In genomic region chrX:19870206-19870605, GRCh38 we compare ENCODE assay signal across 1 cellular context.
TF ChIP-seq lines count a peak whose summit lies in the region.

No MANE protein-coding gene starts in this region.

TF ChIP-seq in GM12878, 131 proteins besides CTCF, POLR2A, EP300 and RAD21 (continued from another document):
- TF ChIP-seq SRF (IDR thresholded peaks at IDR 0.05; ENCODE audit: low read depth in 2 of 2, low read length in 2 of 2): no peak
- TF ChIP-seq TCF7 (IDR thresholded peaks at IDR 0.05; ENCODE audit: borderline replicate concordance): no peak
- TF ChIP-seq, protein P1, sequence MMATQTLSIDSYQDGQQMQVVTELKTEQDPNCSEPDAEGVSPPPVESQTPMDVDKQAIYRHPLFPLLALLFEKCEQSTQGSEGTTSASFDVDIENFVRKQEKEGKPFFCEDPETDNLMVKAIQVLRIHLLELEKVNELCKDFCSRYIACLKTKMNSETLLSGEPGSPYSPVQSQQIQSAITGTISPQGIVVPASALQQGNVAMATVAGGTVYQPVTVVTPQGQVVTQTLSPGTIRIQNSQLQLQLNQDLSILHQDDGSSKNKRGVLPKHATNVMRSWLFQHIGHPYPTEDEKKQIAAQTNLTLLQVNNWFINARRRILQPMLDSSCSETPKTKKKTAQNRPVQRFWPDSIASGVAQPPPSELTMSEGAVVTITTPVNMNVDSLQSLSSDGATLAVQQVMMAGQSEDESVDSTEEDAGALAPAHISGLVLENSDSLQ (IDR thresholded peaks at IDR 0.05): no peak
- TF ChIP-seq NFXL1 (IDR thresholded peaks at IDR 0.05; ENCODE audit: borderline replicate concordance): no peak
- no peak for TF ChIP-seq MXI1 (IDR thresholded peaks at IDR 0.05; ENCODE audit: low read depth, low read length)
- TF ChIP-seq, protein P2, sequence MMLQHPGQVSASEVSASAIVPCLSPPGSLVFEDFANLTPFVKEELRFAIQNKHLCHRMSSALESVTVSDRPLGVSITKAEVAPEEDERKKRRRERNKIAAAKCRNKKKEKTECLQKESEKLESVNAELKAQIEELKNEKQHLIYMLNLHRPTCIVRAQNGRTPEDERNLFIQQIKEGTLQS (IDR thresholded peaks at IDR 0.05; ENCODE audit: borderline replicate concordance, extremely low read depth, low read depth, low read length): no peak
- no peak for TF ChIP-seq NFYA (IDR thresholded peaks at IDR 0.05; ENCODE audit: borderline replicate concordance, low read depth, low read length)
- TF ChIP-seq, protein P3, sequence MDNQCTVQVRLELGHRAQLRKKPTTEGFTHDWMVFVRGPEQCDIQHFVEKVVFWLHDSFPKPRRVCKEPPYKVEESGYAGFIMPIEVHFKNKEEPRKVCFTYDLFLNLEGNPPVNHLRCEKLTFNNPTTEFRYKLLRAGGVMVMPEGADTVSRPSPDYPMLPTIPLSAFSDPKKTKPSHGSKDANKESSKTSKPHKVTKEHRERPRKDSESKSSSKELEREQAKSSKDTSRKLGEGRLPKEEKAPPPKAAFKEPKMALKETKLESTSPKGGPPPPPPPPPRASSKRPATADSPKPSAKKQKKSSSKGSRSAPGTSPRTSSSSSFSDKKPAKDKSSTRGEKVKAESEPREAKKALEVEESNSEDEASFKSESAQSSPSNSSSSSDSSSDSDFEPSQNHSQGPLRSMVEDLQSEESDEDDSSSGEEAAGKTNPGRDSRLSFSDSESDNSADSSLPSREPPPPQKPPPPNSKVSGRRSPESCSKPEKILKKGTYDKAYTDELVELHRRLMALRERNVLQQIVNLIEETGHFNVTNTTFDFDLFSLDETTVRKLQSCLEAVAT (IDR thresholded peaks at IDR 0.05): no peak
TF ChIP-seq in GM12878: peak in this region for 0.
